Comparison of ENCODE assay signal across 12 cellular contexts in the genomic region with DNA sequence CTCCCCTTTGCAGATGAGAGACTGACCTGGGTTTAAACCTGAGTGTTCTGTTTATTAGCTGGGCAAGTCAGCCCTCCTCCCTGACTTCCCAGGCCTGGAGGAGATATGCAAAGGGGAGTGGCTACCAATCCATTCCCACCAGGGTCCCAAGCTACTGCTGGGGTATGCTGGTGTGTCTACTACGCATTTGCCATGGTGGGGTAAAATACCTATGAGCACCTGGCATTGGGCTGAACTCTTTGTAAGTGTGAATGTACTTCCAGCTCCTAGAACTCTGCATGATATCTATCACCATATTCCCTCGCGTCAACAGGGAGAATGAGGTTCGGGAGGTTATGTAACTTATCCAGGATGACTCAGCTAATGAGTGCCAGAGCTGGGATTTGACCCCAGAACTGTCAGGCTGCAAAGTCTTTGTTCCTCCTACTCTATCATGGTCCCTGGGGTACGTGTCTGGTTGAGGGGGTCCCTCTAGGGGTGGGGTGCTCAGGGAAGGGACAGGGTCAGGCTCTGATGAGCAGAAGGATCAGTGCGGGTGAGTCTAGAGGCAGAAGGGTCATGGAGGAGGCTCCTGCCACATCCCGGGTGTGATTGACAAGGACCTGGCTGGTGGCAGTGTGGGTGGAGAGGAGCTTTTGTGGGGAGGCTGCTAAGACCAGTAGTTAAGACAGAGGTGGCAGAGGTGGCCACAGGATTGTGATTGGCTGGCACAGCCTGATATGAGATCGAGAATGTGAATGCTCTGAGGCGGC. TPM values are rescaled to one million over a fixed set of nuclear protein-coding genes. Genes with fewer than 3 reads are reported as not detected.
DNase-seq lines count a peak whose midpoint lies in the region; ATAC-seq and TF ChIP-seq lines count a peak whose summit lies in the region.
"Had no signal": no experiment of that assay in that cellular context is flagged by ENCODE, and none has a peak within 500 bp of the region (broad histone marks: within the 10 kb centered on the region; RNA-seq: fewer than 3 reads in every experiment).

No MANE protein-coding gene starts in this region.

- H3K27ac Mint-ChIP-seq in osteocyte (ENCODE audit: unreplicated experiment): peak overlapping the region; percentile 16
- H3K27ac Mint-ChIP-seq: activated T-helper 2 cell treated with anti-CD3 and anti-CD28 coated beads, Interferon-gamma antibody, Interleukin-2, Interleukin-4, amounts not matched to agents 10 μg/mL and 5 μg/mL and 100 μg/mL, durations not matched to agents 14 hours and 24 hours and 36 hours had no signal

- H3K4me3 ChIP-seq in NT2/D1 (ENCODE audit: insufficient read length, low read depth) (no peak overlapping the region), fibroblast of pulmonary artery (replicated peaks; ENCODE audit: low read depth, low read length) (no peak overlapping the region)

- H3K4me3 Mint-ChIP-seq in osteocyte (ENCODE audit: unreplicated experiment): no peak overlapping the region

- peaks cover 24% of the 10 kb centered on the region for H3K4me1 ChIP-seq in NT2/D1 (ENCODE audit: insufficient read depth, insufficient read length)

- H3K27me3 Mint-ChIP-seq in osteocyte (ENCODE audit: unreplicated experiment): no peaks in the 10 kb centered on the region

- peaks cover 3% of the 10 kb centered on the region for H3K27me3 ChIP-seq in NT2/D1 (ENCODE audit: insufficient read depth, insufficient read length)

- no peak for ATAC-seq in GM19397 (IDR thresholded peaks at IDR 0.05; ENCODE audit: unreplicated experiment)

- no peaks in the 10 kb centered on the region for H3K9me3 ChIP-seq in NT2/D1 (ENCODE audit: insufficient read depth, low read length)
- H3K9me3 ChIP-seq: neutrophil had no signal

- TF ChIP-seq CTCF in fibroblast of pulmonary artery (IDR thresholded peaks at IDR 0.05; ENCODE audit: low read length, missing control alignments): no peak
- no peak for TF ChIP-seq CTCF in osteocyte (IDR thresholded peaks at IDR 0.05)
- TF ChIP-seq CTCF in GM20000 (IDR thresholded peaks at IDR 0.05; ENCODE audit: extremely low read depth, missing control alignments): no peak

- DNase-seq in ELR (ENCODE audit: low read depth) (peak; percentile 72), NT2/D1 (ENCODE audit: low read depth, low spot score) (no peak), fibroblast of pulmonary artery (ENCODE audit: low read depth) (peak; percentile 65), osteocyte (ENCODE audit: extremely low spot score, unreplicated experiment) (peak; percentile 46), D341Med (ENCODE audit: low spot score) (no peak), GM20000 (ENCODE audit: low spot score) (no peak), NCI-H128 (lab: John Stamatoyannopoulos, UW; ENCODE audit: unreplicated experiment) (no peak)
- DNase-seq: NCI-H2107 had no signal

- H3K4me1 Mint-ChIP-seq in osteocyte (ENCODE audit: unreplicated experiment): peaks cover 12% of the 10 kb centered on the region

- peak overlapping the region; percentile 7 for H3K9ac ChIP-seq in NT2/D1 (ENCODE audit: insufficient read length, low read depth)

- peaks cover 8% of the 10 kb centered on the region for H3K36me3 Mint-ChIP-seq in osteocyte (ENCODE audit: unreplicated experiment)

- no peaks in the 10 kb centered on the region for H3K9me3 Mint-ChIP-seq in osteocyte (ENCODE audit: unreplicated experiment)
- H3K9me3 Mint-ChIP-seq: activated T-helper 2 cell treated with anti-CD3 and anti-CD28 coated beads, Interferon-gamma antibody, Interleukin-2, Interleukin-4, amounts not matched to agents 10 μg/mL and 5 μg/mL and 100 μg/mL, durations not matched to agents 14 hours and 24 hours and 36 hours had no signal

- H3K36me3 ChIP-seq in NT2/D1 (ENCODE audit: insufficient read depth, insufficient read length, low read length): peaks cover 13% of the 10 kb centered on the region

RNA-seq across cellular contexts. Expression of gene AMPD2, which starts 16.7 kb away (rescaled TPM):
- total RNA-seq in osteocyte: 59.4 and 64.0 TPM in 2 replicates

RNA-seq across cellular contexts. Expression of gene GNAT2, which starts 17.0 kb away (rescaled TPM):
- not detected in 2 replicates for total RNA-seq in osteocyte
- total RNA-seq: T-helper 2 cell treated with Interferon-gamma antibody and Interleukin-4, amounts not matched to agents 100 ng/mL and 5 ng/mL, for 36 hours had no signal

RNA-seq across cellular contexts. Expression of gene GSTM4, which starts 19.5 kb away (rescaled TPM):
- 24.3 and 25.1 TPM in 2 replicates for total RNA-seq in osteocyte

RNA-seq across cellular contexts. Expression of gene GSTM2, which starts 31.5 kb away (rescaled TPM):
- 38.6 and 39.0 TPM in 2 replicates for total RNA-seq in osteocyte

RNA-seq across cellular contexts. Expression of gene GSTM1, which starts 51.2 kb away (rescaled TPM):
- 6.4 and 7.8 TPM in 2 replicates for total RNA-seq in osteocyte

Comparison
In these comparisons a context has a peak if more than half of its experiments do, and no peak if none do; other contexts are left out.
1. DNase-seq: peak in ELR (single experiment), fibroblast of pulmonary artery (single experiment) and osteocyte (single experiment); none in NT2/D1 (single experiment), D341Med (single experiment), GM20000 (single experiment) and NCI-H128 (single experiment).